Comparison of ENCODE assay signal across 25 cellular contexts in the genomic region with DNA sequence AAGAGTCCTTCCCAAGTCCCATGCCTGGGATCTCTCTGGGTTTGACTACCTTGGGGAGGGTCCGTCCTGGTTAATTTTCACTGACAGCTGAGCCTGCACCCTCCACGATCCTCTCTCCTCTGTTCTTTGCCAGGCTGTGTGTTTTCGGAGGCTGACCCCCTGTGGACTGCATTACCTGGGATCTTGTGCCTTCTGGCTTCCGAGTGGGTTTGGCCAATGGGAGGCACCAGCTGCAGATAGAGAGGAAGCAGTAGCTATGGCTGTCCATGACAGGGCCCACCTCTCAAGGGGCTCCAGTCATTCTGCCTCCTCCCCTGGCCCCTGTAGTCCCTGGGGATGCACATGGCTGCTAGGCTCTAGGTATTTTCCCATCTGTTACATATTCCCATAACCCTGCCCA.
"Had no signal": no experiment of that assay in that cellular context is flagged by ENCODE, and none has a peak within 500 bp of the region (broad histone marks: within the 10 kb centered on the region; RNA-seq: fewer than 3 reads in every experiment).

No MANE protein-coding gene starts in this region.

- H3K4me3 ChIP-seq: hepatocyte, left lung, lower lobe of right lung, right atrium auricular region, right lobe of liver, smooth muscle cell, stomach, testis, thyroid gland, transverse colon, upper lobe of left lung, vagina had no signal

- ATAC-seq: left colon; left lung; lower lobe of right lung; naive thymus-derived CD8-positive, alpha-beta T cell; right lobe of liver; stimulated activated naive B cell treated with anti-CD40 and anti-IgM and Interleukin-4, amounts not matched to agents 10 μg/mL and 1 μg/mL and 100 μg/mL, for 72 hours; stimulated activated naive CD8-positive, alpha-beta T cell treated with anti-CD3 and anti-CD28 coated beads, Interleukin-15, Interleukin-2, amounts not matched to agents 100 U/mL and 50 U/mL, for 24 hours had no signal

- H3K4me1 ChIP-seq: left lung, lower lobe of right lung, right atrium auricular region, stomach, testis, thyroid gland, transverse colon, upper lobe of left lung, vagina had no signal

- H2AFZ ChIP-seq: hepatocyte had no signal

- H3K27ac ChIP-seq: hepatocyte, left lung, lower lobe of right lung, neutrophil, right atrium auricular region, right lobe of liver, stomach, testis, thyroid gland, transverse colon, upper lobe of left lung, vagina had no signal

- DNase-seq: kidney; left colon; left lung; lower lobe of right lung; mammary epithelial cell; mesenchymal stem cell; naive thymus-derived CD8-positive, alpha-beta T cell; occipital lobe; right lobe of liver; stimulated activated CD4-positive, alpha-beta T cell treated with anti-CD3 and anti-CD28 coated beads, Interleukin-1b, Interleukin-23, amount 100 ng/mL, for 48 hours; stimulated activated CD4-positive, alpha-beta T cell treated with anti-CD3 and anti-CD28 coated beads, Interleukin-2, amount 100 ng/mL, for 48 hours; stimulated activated CD4-positive, alpha-beta T cell treated with anti-CD3 and anti-CD28 coated beads, Interleukin-4, amount 100 ng/mL, for 4 hours; stimulated activated CD8-positive, alpha-beta memory T cell treated with anti-CD3 and anti-CD28 coated beads, Interleukin-4, amount 100 ng/mL, for 48 hours; stimulated activated naive B cell treated with anti-CD40 and anti-IgM and Interleukin-4, amounts not matched to agents 10 μg/mL and 1 μg/mL and 100 μg/mL, for 72 hours; stimulated activated naive CD8-positive, alpha-beta T cell treated with anti-CD3 and anti-CD28 coated beads, Interleukin-15, Interleukin-2, amounts not matched to agents 100 U/mL and 50 U/mL, for 24 hours; stomach; testis; thyroid gland; transverse colon; upper lobe of left lung had no signal

- H3K36me3 ChIP-seq: left lung, lower lobe of right lung, neutrophil, right atrium auricular region, right lobe of liver, stomach, thyroid gland, transverse colon, upper lobe of left lung, vagina had no signal

- H3K4me2 ChIP-seq: hepatocyte, smooth muscle cell had no signal

- H3K79me2 ChIP-seq: hepatocyte had no signal

- H3K27me3 ChIP-seq: hepatocyte, left lung, neutrophil, right atrium auricular region, right lobe of liver, stomach, testis, thyroid gland, transverse colon, upper lobe of left lung, vagina had no signal

- H3K9me3 ChIP-seq: left lung, lower lobe of right lung, neutrophil, right atrium auricular region, right lobe of liver, stomach, testis, thyroid gland, transverse colon, upper lobe of left lung, vagina had no signal
